9 cellular contexts compared by ENCODE assay signal in the genomic region with DNA sequence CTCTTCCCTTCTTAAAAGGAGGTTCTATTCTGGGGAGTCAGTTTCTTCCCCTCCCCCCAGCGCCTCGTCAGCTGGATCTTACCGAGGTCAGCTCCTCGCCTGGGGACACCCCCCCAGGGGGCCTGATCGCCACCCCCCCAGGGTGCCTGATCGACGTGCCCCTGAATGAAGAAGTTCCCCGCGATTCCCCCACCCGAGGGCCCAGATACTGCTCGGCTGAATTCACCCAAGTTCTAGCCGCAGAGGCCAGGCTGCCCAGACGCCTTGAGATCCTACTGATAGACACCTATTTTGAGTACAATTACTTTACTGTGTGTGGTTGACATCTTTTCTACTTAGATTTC.
DNase-seq lines count a peak whose midpoint lies in the region; ATAC-seq lines count a peak whose summit lies in the region.
"Had no signal": no experiment of that assay in that cellular context is flagged by ENCODE, and none has a peak within 500 bp of the region (broad histone marks: within the 10 kb centered on the region; RNA-seq: fewer than 3 reads in every experiment).

No MANE protein-coding gene starts in this region.

- no peaks in the 10 kb centered on the region for H3K9me3 ChIP-seq in iPS-18c (ENCODE audit: control insufficient read depth, insufficient read depth, low read length)

- ATAC-seq in GM18498 (IDR thresholded peaks at IDR 0.05; ENCODE audit: unreplicated experiment) (no peak), HG02973 (IDR thresholded peaks at IDR 0.05; ENCODE audit: unreplicated experiment) (no peak)

- H3K27ac ChIP-seq in substantia nigra (ENCODE audit: low read depth, low read length, poor library complexity, severe bottlenecking): peak overlapping the region; percentile 42

- DNase-seq in SIG-M5 treated with dmso at 0.1 percent for 504 hours (lab: John Stamatoyannopoulos, UW; ENCODE audit: unreplicated experiment): peak; percentile 16
- DNase-seq in SIG-M5 (lab: John Stamatoyannopoulos, UW): no peak
- DNase-seq in activated T-cell treated with anti-CD3 and anti-CD28 coated beads, Interleukin-2, amount 50 U/mL, for 48 hours: peak; percentile 24 to 30
- peak in 10 of 49 donors; percentile 5 to 60 (median 26) for DNase-seq in substantia nigra (lab: John Stamatoyannopoulos, UW)
- DNase-seq in GDM1 (lab: John Stamatoyannopoulos, UW): no peak
- DNase-seq: kidney glomerular epithelial cell had no signal

- H3K4me3 ChIP-seq in iPS-18c (ENCODE audit: insufficient read depth, low read depth, low read length): peak overlapping the region; percentile 85

Comparison
In these comparisons a context has a peak if more than half of its experiments do, and no peak if none do; other contexts are left out.
1. DNase-seq: peak in SIG-M5 treated with dmso at 0.1 percent for 504 hours (single experiment) and activated T-cell treated with anti-CD3 and anti-CD28 coated beads, Interleukin-2, amount 50 U/mL, for 48 hours (2 of 2); none in SIG-M5 (single experiment) and GDM1 (single experiment).